8 cellular contexts compared by ENCODE assay signal in genomic region chr14:105566248-105567164, GRCh38. TPM values are rescaled to one million over a fixed set of nuclear protein-coding genes. Genes with fewer than 3 reads are reported as not detected.
DNase-seq lines count a peak whose midpoint lies in the region; ATAC-seq and TF ChIP-seq lines count a peak whose summit lies in the region.
"Not testable (repeated sequence)": the region's sequence is repeated elsewhere in the genome, so short reads cannot be mapped to it uniquely, and the experiment has no call there.

No MANE protein-coding gene starts in this region.

- H3K9ac ChIP-seq in KMS-11, result peak overlapping the region; percentile 41; the same call in 1 of the 2 replicates

- DNase-seq in activated naive CD8-positive, alpha-beta T cell treated with anti-CD3 and anti-CD28 coated beads, Interleukin-2, amount 10 ng/mL, durations not matched to agents 7 days and 5 days, result peak; percentile 28
- not testable (repeated sequence) for DNase-seq in stimulated activated naive B cell treated with anti-CD40 and anti-IgM and Interleukin-4, amounts not matched to agents 10 μg/mL and 1 μg/mL and 100 μg/mL, for 72 hours

- H4K20me1 ChIP-seq in KMS-11 (ENCODE audit: insufficient read depth), result not testable (repeated sequence)

- H3K27ac Mint-ChIP-seq in activated naive CD8-positive, alpha-beta T cell treated with anti-CD3 and anti-CD28 coated beads, Interleukin-2, amount 10 ng/mL, durations not matched to agents 7 days and 5 days, result not testable (repeated sequence)
- H3K27ac Mint-ChIP-seq in stimulated activated naive B cell treated with anti-CD40 and anti-IgM and Interleukin-4, amounts not matched to agents 10 μg/mL and 1 μg/mL and 100 μg/mL, for 72 hours, result peak overlapping the region; percentile 93

- H3K4me3 Mint-ChIP-seq in activated naive CD8-positive, alpha-beta T cell treated with anti-CD3 and anti-CD28 coated beads, Interleukin-2, amount 10 ng/mL, durations not matched to agents 7 days and 5 days, result not testable (repeated sequence)
- H3K4me3 Mint-ChIP-seq in stimulated activated naive B cell treated with anti-CD40 and anti-IgM and Interleukin-4, amounts not matched to agents 10 μg/mL and 1 μg/mL and 100 μg/mL, for 72 hours, result peak overlapping the region; percentile 69 to 71

- not testable (repeated sequence) for H3K27me3 ChIP-seq in KMS-11 (ENCODE audit: insufficient read depth, low read depth)

- not testable (repeated sequence) for H3K4me1 Mint-ChIP-seq in activated naive CD8-positive, alpha-beta T cell treated with anti-CD3 and anti-CD28 coated beads, Interleukin-2, amount 10 ng/mL, durations not matched to agents 7 days and 5 days
- H3K4me1 Mint-ChIP-seq in stimulated activated naive B cell treated with anti-CD40 and anti-IgM and Interleukin-4, amounts not matched to agents 10 μg/mL and 1 μg/mL and 100 μg/mL, for 72 hours, result peaks cover 56 to 72% of the 10 kb centered on the region in 2 donors

- not testable (repeated sequence) for H2AFZ ChIP-seq in KMS-11 (ENCODE audit: low read depth)

- H3K4me1 ChIP-seq in KMS-11 (ENCODE audit: low read depth, poor library complexity, severe bottlenecking), result peaks cover 64% of the 10 kb centered on the region

- H3K9me3 Mint-ChIP-seq in activated naive CD8-positive, alpha-beta T cell treated with anti-CD3 and anti-CD28 coated beads, Interleukin-2, amount 10 ng/mL, durations not matched to agents 7 days and 5 days, result peaks cover 33% of the 10 kb centered on the region
- H3K9me3 Mint-ChIP-seq in stimulated activated naive B cell treated with anti-CD40 and anti-IgM and Interleukin-4, amounts not matched to agents 10 μg/mL and 1 μg/mL and 100 μg/mL, for 72 hours, result peaks cover 43 to 51% of the 10 kb centered on the region in 2 donors

- peak; percentile 34 for ATAC-seq in GM18505 (IDR thresholded peaks at IDR 0.05; ENCODE audit: unreplicated experiment)
- ATAC-seq in GM19324 (IDR thresholded peaks at IDR 0.05; ENCODE audit: low FRiP score, unreplicated experiment), result peak; percentile 52
- peak; percentile 43 for ATAC-seq in GM21529 (IDR thresholded peaks at IDR 0.05; ENCODE audit: unreplicated experiment)
- ATAC-seq in HG02763 (IDR thresholded peaks at IDR 0.05; ENCODE audit: unreplicated experiment), result peak; percentile 37
- ATAC-seq in HG03135 (IDR thresholded peaks at IDR 0.05; ENCODE audit: unreplicated experiment), result peak; percentile 40
- ATAC-seq in activated naive CD8-positive, alpha-beta T cell treated with anti-CD3 and anti-CD28 coated beads, Interleukin-2, amount 10 ng/mL, durations not matched to agents 7 days and 5 days (ENCODE audit: low read depth), result peak; percentile 14
- ATAC-seq in stimulated activated naive B cell treated with anti-CD40 and anti-IgM and Interleukin-4, amounts not matched to agents 10 μg/mL and 1 μg/mL and 100 μg/mL, for 72 hours (replicated peaks), result peak; percentile 66 to 72

- POLR2A ChIA-PET in activated naive CD8-positive, alpha-beta T cell treated with anti-CD3 and anti-CD28 coated beads, Interleukin-2, amount 10 ng/mL, durations not matched to agents 7 days and 5 days (lab: Charles Lee), result not testable (repeated sequence)

- not testable (repeated sequence) for H3K27me3 Mint-ChIP-seq in activated naive CD8-positive, alpha-beta T cell treated with anti-CD3 and anti-CD28 coated beads, Interleukin-2, amount 10 ng/mL, durations not matched to agents 7 days and 5 days; stimulated activated naive B cell treated with anti-CD40 and anti-IgM and Interleukin-4, amounts not matched to agents 10 μg/mL and 1 μg/mL and 100 μg/mL, for 72 hours

- not testable (repeated sequence) for H3K36me3 ChIP-seq in KMS-11 (ENCODE audit: insufficient read depth)

- H3K4me2 ChIP-seq in KMS-11, result 0 out of 2 replicates have a peak overlapping the region, but pooled peaks have one; percentile 17

- H3K4me3 ChIP-seq in KMS-11 (IDR thresholded peaks at IDR 0.05; ENCODE audit: insufficient read depth, low read depth, low read length), result not testable (repeated sequence)

- not testable (repeated sequence) for TF ChIP-seq CTCF in KMS-11 (conservative IDR thresholded peaks at IDR 0.05; ENCODE audit: low read depth, low read length)

- peaks cover 15% of the 10 kb centered on the region; the same call in 1 of the 2 replicates for H3K79me2 ChIP-seq in KMS-11 (ENCODE audit: insufficient read depth, low read depth)

- not testable (repeated sequence) for TF ChIP-seq POLR2A in GM18505 (IDR thresholded peaks at IDR 0.05; ENCODE audit: borderline replicate concordance, extremely low read depth, insufficient read depth, insufficient read length)

- peak overlapping the region; percentile 88 for H3K27ac ChIP-seq in KMS-11

- H3K36me3 Mint-ChIP-seq in activated naive CD8-positive, alpha-beta T cell treated with anti-CD3 and anti-CD28 coated beads, Interleukin-2, amount 10 ng/mL, durations not matched to agents 7 days and 5 days, result not testable (repeated sequence)
- peaks cover 36 to 56% of the 10 kb centered on the region in 2 donors for H3K36me3 Mint-ChIP-seq in stimulated activated naive B cell treated with anti-CD40 and anti-IgM and Interleukin-4, amounts not matched to agents 10 μg/mL and 1 μg/mL and 100 μg/mL, for 72 hours

RNA-seq across cellular contexts. Expression of gene TMEM121, which starts 40.1 kb away (rescaled TPM):
- total RNA-seq in activated naive CD8-positive, alpha-beta T cell treated with anti-CD3 and anti-CD28 coated beads, Interleukin-2, amount 10 ng/mL, durations not matched to agents 7 days and 5 days, result 1 to 10 TPM; 8.1 to 8.8 TPM

Comparison
In these comparisons a context has a peak if more than half of its experiments do, and no peak if none do; other contexts are left out.
1. ATAC-seq: peak in every context shown above with its lines; median percentile 69 in stimulated activated naive B cell treated with anti-CD40 and anti-IgM and Interleukin-4, amounts not matched to agents 10 μg/mL and 1 μg/mL and 100 μg/mL, for 72 hours; 52 in GM19324; 43 in GM21529; 40 in HG03135; 37 in HG02763; 34 in GM18505; 14 in activated naive CD8-positive, alpha-beta T cell treated with anti-CD3 and anti-CD28 coated beads, Interleukin-2, amount 10 ng/mL, durations not matched to agents 7 days and 5 days.